9 cellular contexts compared by ENCODE assay signal in genomic region chr14:23119362-23120327, GRCh38. TPM values are rescaled to one million over a fixed set of nuclear protein-coding genes. Genes with fewer than 3 reads are reported as not detected.
A peak's percentile ranks its signal among the peaks of the same experiment; 100 is the strongest.
DNase-seq lines count a peak whose midpoint lies in the region; ATAC-seq and TF ChIP-seq lines count a peak whose summit lies in the region.
"Had no signal": no experiment of that assay in that cellular context is flagged by ENCODE, and none has a peak within 500 bp of the region (broad histone marks: within the 10 kb centered on the region; RNA-seq: fewer than 3 reads in every experiment).

No MANE protein-coding gene starts in this region.

- H3K27ac Mint-ChIP-seq in activated naive CD4-positive, alpha-beta T cell treated with anti-CD3 and anti-CD28 coated beads, Interleukin-2, amount 50 U/mL, for 24 hours = peak overlapping the region; percentile 85
- no peak overlapping the region for H3K27ac Mint-ChIP-seq in osteocyte (ENCODE audit: unreplicated experiment)

- no peaks in the 10 kb centered on the region for H3K36me3 ChIP-seq in sigmoid colon
- H3K36me3 ChIP-seq: cardiac muscle cell had no signal

- TF ChIP-seq POLR2A in sigmoid colon (IDR thresholded peaks at IDR 0.05) (no peak), lower leg skin (IDR thresholded peaks at IDR 0.05) (no peak)

- no peak for TF ChIP-seq EP300 in sigmoid colon (IDR thresholded peaks at IDR 0.05)

- H3K9me3 Mint-ChIP-seq in activated naive CD4-positive, alpha-beta T cell treated with anti-CD3 and anti-CD28 coated beads, Interleukin-2, amount 50 U/mL, for 24 hours = no peaks in the 10 kb centered on the region
- H3K9me3 Mint-ChIP-seq in osteocyte (ENCODE audit: unreplicated experiment) = no peaks in the 10 kb centered on the region

- TF ChIP-seq CTCF in RWPE1 (conservative IDR thresholded peaks at IDR 0.05; ENCODE audit: low read depth) (no peak), sigmoid colon (IDR thresholded peaks at IDR 0.05) (no peak), lower leg skin (IDR thresholded peaks at IDR 0.05) (no peak), osteocyte (IDR thresholded peaks at IDR 0.05) (no peak)

- H3K4me3 ChIP-seq in sigmoid colon (no peak overlapping the region), lower leg skin (ENCODE audit: low read depth, poor library complexity, severe bottlenecking) (no peak overlapping the region)
- H3K4me3 ChIP-seq: cardiac muscle cell had no signal

- WGBS in sigmoid colon, 2 donors = 61 to 78% methylated on average over 16 of the region's 16 CpGs
- 75 to 77% methylated on average over 14 to 16 of the region's 16 CpGs for WGBS in lower leg skin, 2 donors

- no peak for ATAC-seq in GM18498 (IDR thresholded peaks at IDR 0.05; ENCODE audit: unreplicated experiment)

- H3K27me3 Mint-ChIP-seq in activated naive CD4-positive, alpha-beta T cell treated with anti-CD3 and anti-CD28 coated beads, Interleukin-2, amount 50 U/mL, for 24 hours = no peaks in the 10 kb centered on the region
- H3K27me3 Mint-ChIP-seq in osteocyte (ENCODE audit: unreplicated experiment) = peaks cover 7% of the 10 kb centered on the region

- H3K4me3 Mint-ChIP-seq in activated naive CD4-positive, alpha-beta T cell treated with anti-CD3 and anti-CD28 coated beads, Interleukin-2, amount 50 U/mL, for 24 hours = peak overlapping the region; percentile 21
- no peak overlapping the region for H3K4me3 Mint-ChIP-seq in osteocyte (ENCODE audit: unreplicated experiment)

- peak overlapping the region; percentile 22 for H3K27ac ChIP-seq in RWPE1
- no peak overlapping the region for H3K27ac ChIP-seq in sigmoid colon
- H3K27ac ChIP-seq: cardiac muscle cell had no signal

- DNase-seq in GM19238 (ENCODE audit: insufficient read length, low spot score) = peak; percentile 35
- DNase-seq in RWPE1 (ENCODE audit: low spot score) = no peak
- DNase-seq in sigmoid colon = peak; percentile 55
- no peak for DNase-seq in lower leg skin (ENCODE audit: low spot score in 2 of 2)
- no peak for DNase-seq in osteocyte (ENCODE audit: extremely low spot score, unreplicated experiment)
- DNase-seq: NCI-H1105 treated with DMSO at 0.1 percent for 48 hours had no signal

- H3K4me1 Mint-ChIP-seq in activated naive CD4-positive, alpha-beta T cell treated with anti-CD3 and anti-CD28 coated beads, Interleukin-2, amount 50 U/mL, for 24 hours = peaks cover 48% of the 10 kb centered on the region
- H3K4me1 Mint-ChIP-seq in osteocyte (ENCODE audit: unreplicated experiment) = peaks cover 17% of the 10 kb centered on the region

- peaks cover 0 to 6% (median 0%) of the 10 kb centered on the region in 3 donors for H3K27me3 ChIP-seq in sigmoid colon
- H3K27me3 ChIP-seq: cardiac muscle cell had no signal

- H3K4me1 ChIP-seq in sigmoid colon = peaks cover 0 to 11% (median 9%) of the 10 kb centered on the region in 4 donors

- POLR2A ChIA-PET in RWPE1 (lab: Yijun Ruan, JAX; ENCODE audit: low non-redundant PET) = no interaction called here

- CTCF ChIA-PET in RWPE1 (lab: Yijun Ruan, JAX) = interaction anchor here (0.5 to 1.8 kb wide), 5 partner anchors 44 to 67 kb away, joined by 3 to 8 read pairs (median 3); partner anchors contain the start of gene SLC7A8

- intact Hi-C loops in sigmoid colon (cut with DNase I) = loop anchor here (1.0 kb wide), 1 partner anchor 68 kb away; no protein-coding TSS in a partner anchor
- intact Hi-C loops in lower leg skin (cut with DNase I; ENCODE audit: low total_unique reads) = loop anchor here (2.0 kb wide), 1 partner anchor 67 kb away; no protein-coding TSS in a partner anchor

- no peaks in the 10 kb centered on the region for H3K9me3 ChIP-seq in sigmoid colon

- H3K36me3 Mint-ChIP-seq in activated naive CD4-positive, alpha-beta T cell treated with anti-CD3 and anti-CD28 coated beads, Interleukin-2, amount 50 U/mL, for 24 hours = no peaks in the 10 kb centered on the region
- no peaks in the 10 kb centered on the region for H3K36me3 Mint-ChIP-seq in osteocyte (ENCODE audit: unreplicated experiment)

RNA-seq across cellular contexts. Expression of gene CEBPE, which starts 0.6 kb away (rescaled TPM):
- total RNA-seq in sigmoid colon = under 1 TPM in 1 of 4 donors, not detected in 3; 0.68 TPM
- under 1 TPM in 1 of 3 donors, not detected in 2; 0.28 TPM for polyA plus RNA-seq in sigmoid colon
- not detected for total RNA-seq in lower leg skin
- total RNA-seq in osteocyte = not detected in 2 replicates
- total RNA-seq: cardiac muscle cell had no signal
- polyA plus RNA-seq: cardiac muscle cell had no signal

RNA-seq across cellular contexts. Expression of gene CIROP, which starts 14.9 kb away (rescaled TPM):
- under 1 TPM in 1 of 4 donors, not detected in 3; 0.27 TPM for total RNA-seq in sigmoid colon
- not detected for polyA plus RNA-seq in sigmoid colon
- not detected for total RNA-seq in lower leg skin
- not detected in 2 replicates for total RNA-seq in osteocyte
- polyA plus RNA-seq: cardiac muscle cell had no signal

RNA-seq across cellular contexts. Expression of gene C14orf119, which starts 24.3 kb away (rescaled TPM):
- total RNA-seq in sigmoid colon = 10 to 100 TPM; 22.4 to 38.9 (median 30.1) TPM
- 10 to 100 TPM; 49.2 to 94.3 (median 50.0) TPM for polyA plus RNA-seq in sigmoid colon
- 10 to 100 TPM; 14.5 to 29.8 (median 19.7) TPM for total RNA-seq in lower leg skin
- 51.8 and 61.3 TPM in 2 replicates for total RNA-seq in osteocyte

RNA-seq across cellular contexts. Expression of gene ACIN1, which starts 24.7 kb away (rescaled TPM):
- 100 to 1,000 TPM in 1 of 4 donors, 10 to 100 TPM in 3; 79.9 to 129 (median 93.9) TPM for total RNA-seq in sigmoid colon
- polyA plus RNA-seq in sigmoid colon = 100 to 1,000 TPM in 1 of 3 donors, 10 to 100 TPM in 2; 37.8 to 114 (median 40.9) TPM
- total RNA-seq in lower leg skin = 10 to 100 TPM; 52.7 to 97.5 (median 79.8) TPM
- 219 and 241 TPM in 2 replicates for total RNA-seq in osteocyte

Comparison
In these comparisons a context has a peak if more than half of its experiments do, and no peak if none do; other contexts are left out.
1. DNase-seq: peak in GM19238 (single experiment) and sigmoid colon (single experiment); none in RWPE1 (single experiment), lower leg skin (0 of 2) and osteocyte (single experiment).